16 cellular contexts compared by ENCODE assay signal in the genomic region with DNA sequence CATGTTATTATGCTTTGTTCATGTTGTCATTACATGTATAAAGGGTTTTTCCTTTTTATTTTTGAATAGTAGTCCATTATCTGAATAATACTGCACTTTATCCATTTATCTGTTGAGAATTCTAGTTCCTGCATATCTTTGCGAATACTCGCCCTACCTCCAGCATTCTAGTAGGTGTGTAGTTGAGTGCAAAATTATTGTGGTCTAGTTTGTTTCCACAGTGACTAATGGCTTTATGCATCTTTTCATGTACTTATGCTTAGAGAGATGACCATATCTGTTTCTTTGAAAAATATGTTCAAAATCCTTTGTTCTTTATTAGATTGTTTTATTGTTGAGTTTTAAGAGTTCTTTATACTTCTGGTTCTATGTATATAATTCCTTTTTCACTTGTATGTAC. TPM values are rescaled to one million over a fixed set of nuclear protein-coding genes. Genes with fewer than 3 reads are reported as not detected.
DNase-seq lines count a peak whose midpoint lies in the region; ATAC-seq and TF ChIP-seq lines count a peak whose summit lies in the region.
"Had no signal": no experiment of that assay in that cellular context is flagged by ENCODE, and none has a peak within 500 bp of the region (broad histone marks: within the 10 kb centered on the region; RNA-seq: fewer than 3 reads in every experiment).

No MANE protein-coding gene starts in this region.

- H3F3A ChIP-seq in GM23248 (ENCODE audit: insufficient read depth) = peaks cover 22% of the 10 kb centered on the region

- H3K9me3 ChIP-seq in CD4-positive, alpha-beta memory T cell (ENCODE audit: control insufficient read depth in 1 of 2, low read length in 2 of 2) = no peaks in the 10 kb centered on the region
- H3K9me3 ChIP-seq in GM23248 (ENCODE audit: low read depth) = no peaks in the 10 kb centered on the region
- no peaks in the 10 kb centered on the region for H3K9me3 ChIP-seq in CD8-positive, alpha-beta T cell (ENCODE audit: low read length)
- H3K9me3 ChIP-seq: SJSA1 had no signal

- H4K20me1 ChIP-seq in GM23248 (ENCODE audit: insufficient read depth) = no peaks in the 10 kb centered on the region

- peaks cover 30% of the 10 kb centered on the region for H3K79me2 ChIP-seq in GM23248 (ENCODE audit: insufficient read depth)

- peaks cover 49 to 66% of the 10 kb centered on the region in 2 donors for H3K36me3 Mint-ChIP-seq in CD4-positive, alpha-beta memory T cell
- H3K36me3 Mint-ChIP-seq in activated T-helper 2 cell treated with anti-CD3 and anti-CD28 coated beads, Interferon-gamma antibody, Interleukin-2, Interleukin-4, amounts not matched to agents 10 μg/mL and 5 μg/mL and 100 μg/mL, durations not matched to agents 14 hours and 24 hours and 36 hours (ENCODE audit: low read depth) = peaks cover 58% of the 10 kb centered on the region
- peaks cover 67% of the 10 kb centered on the region for H3K36me3 Mint-ChIP-seq in CD8-positive, alpha-beta T cell
- H3K36me3 Mint-ChIP-seq in glutamatergic neuron (ENCODE audit: unreplicated experiment) = peaks cover 10% of the 10 kb centered on the region

- no peak overlapping the region for H2AFZ ChIP-seq in GM23248

- no peaks in the 10 kb centered on the region for H3K27me3 ChIP-seq in CD4-positive, alpha-beta memory T cell (ENCODE audit: insufficient read depth, low read length)
- no peaks in the 10 kb centered on the region for H3K27me3 ChIP-seq in GM23248 (replicated peaks; ENCODE audit: insufficient read depth)
- no peaks in the 10 kb centered on the region for H3K27me3 ChIP-seq in foreskin keratinocyte
- H3K27me3 ChIP-seq in CD8-positive, alpha-beta T cell (ENCODE audit: insufficient read depth, low read length) = no peaks in the 10 kb centered on the region
- H3K27me3 ChIP-seq: SJSA1 had no signal

- no peak overlapping the region for H3K4me3 ChIP-seq in CD4-positive, alpha-beta memory T cell (ENCODE audit: low read length in 2 of 2)
- no peak overlapping the region for H3K4me3 ChIP-seq in GM23248
- H3K4me3 ChIP-seq in CD8-positive, alpha-beta T cell (ENCODE audit: low read depth, low read length) = no peak overlapping the region
- H3K4me3 ChIP-seq: K562, SJSA1 had no signal

- H3K9me3 Mint-ChIP-seq in CD4-positive, alpha-beta memory T cell = no peaks in the 10 kb centered on the region
- no peaks in the 10 kb centered on the region for H3K9me3 Mint-ChIP-seq in activated T-helper 2 cell treated with anti-CD3 and anti-CD28 coated beads, Interferon-gamma antibody, Interleukin-2, Interleukin-4, amounts not matched to agents 10 μg/mL and 5 μg/mL and 100 μg/mL, durations not matched to agents 14 hours and 24 hours and 36 hours
- H3K9me3 Mint-ChIP-seq in CD8-positive, alpha-beta T cell = no peaks in the 10 kb centered on the region
- peaks cover 1% of the 10 kb centered on the region for H3K9me3 Mint-ChIP-seq in glutamatergic neuron (ENCODE audit: unreplicated experiment)

- H3K9me2 ChIP-seq in GM23248 (ENCODE audit: insufficient read depth) = no peaks in the 10 kb centered on the region

- peaks cover 0 to 9% (median 3%) of the 10 kb centered on the region in 4 donors for H3K4me1 Mint-ChIP-seq in CD4-positive, alpha-beta memory T cell
- peaks cover 13% of the 10 kb centered on the region for H3K4me1 Mint-ChIP-seq in activated T-helper 2 cell treated with anti-CD3 and anti-CD28 coated beads, Interferon-gamma antibody, Interleukin-2, Interleukin-4, amounts not matched to agents 10 μg/mL and 5 μg/mL and 100 μg/mL, durations not matched to agents 14 hours and 24 hours and 36 hours (ENCODE audit: low read depth)
- H3K4me1 Mint-ChIP-seq in CD8-positive, alpha-beta T cell (ENCODE audit: low read depth) = peaks cover 4% of the 10 kb centered on the region
- no peaks in the 10 kb centered on the region for H3K4me1 Mint-ChIP-seq in glutamatergic neuron (ENCODE audit: low read depth, unreplicated experiment)

- TF ChIP-seq CTCF in foreskin keratinocyte (conservative IDR thresholded peaks at IDR 0.05) = no peak
- TF ChIP-seq CTCF in CD8-positive, alpha-beta T cell (IDR thresholded peaks at IDR 0.05) = no peak
- TF ChIP-seq CTCF in glutamatergic neuron (IDR thresholded peaks at IDR 0.05; ENCODE audit: partially characterized antibody, unreplicated experiment) = no peak

- no peak overlapping the region for H3K4me2 ChIP-seq in GM23248 (ENCODE audit: unreplicated experiment)

- H3K27me3 Mint-ChIP-seq in CD4-positive, alpha-beta memory T cell = no peaks in the 10 kb centered on the region
- no peaks in the 10 kb centered on the region for H3K27me3 Mint-ChIP-seq in activated T-helper 2 cell treated with anti-CD3 and anti-CD28 coated beads, Interferon-gamma antibody, Interleukin-2, Interleukin-4, amounts not matched to agents 10 μg/mL and 5 μg/mL and 100 μg/mL, durations not matched to agents 14 hours and 24 hours and 36 hours (ENCODE audit: low read depth)
- H3K27me3 Mint-ChIP-seq in CD8-positive, alpha-beta T cell (ENCODE audit: low read depth) = no peaks in the 10 kb centered on the region
- no peaks in the 10 kb centered on the region for H3K27me3 Mint-ChIP-seq in glutamatergic neuron (ENCODE audit: unreplicated experiment)

- H3K9ac ChIP-seq in GM23248 = no peak overlapping the region

- 88 to 90% methylated on average over 2 of the region's 2 CpGs for WGBS in GM23248 (ENCODE audit: low coverage in 1 of 2, low lambda C conversion rate in 2 of 2, missing lambda C conversion rate in 2 of 2), 2 experiments

- CTCF ChIA-PET in CD4-positive, alpha-beta memory T cell (lab: Charles Lee; ENCODE audit: partially characterized antibody) = no interaction called here
- CTCF ChIA-PET in CD8-positive, alpha-beta T cell (lab: Charles Lee) = no interaction called here

- peak; percentile 21 for ATAC-seq in foreskin keratinocyte
- no peak for ATAC-seq in CD8-positive, alpha-beta T cell
- ATAC-seq: K562 had no signal

- H3K4me1 ChIP-seq in CD4-positive, alpha-beta memory T cell (ENCODE audit: insufficient read depth, low read length) = no peaks in the 10 kb centered on the region
- H3K4me1 ChIP-seq in GM23248 (ENCODE audit: insufficient read depth) = peaks cover 17% of the 10 kb centered on the region
- H3K4me1 ChIP-seq in foreskin keratinocyte = no peaks in the 10 kb centered on the region
- no peaks in the 10 kb centered on the region for H3K4me1 ChIP-seq in CD8-positive, alpha-beta T cell (ENCODE audit: insufficient read depth, low read length)
- H3K4me1 ChIP-seq: SJSA1 had no signal

- H3K27ac Mint-ChIP-seq in CD4-positive, alpha-beta memory T cell = peak overlapping the region in 4 of 7 donors; percentile 20 to 82 (median 60)
- H3K27ac Mint-ChIP-seq in activated T-helper 2 cell treated with anti-CD3 and anti-CD28 coated beads, Interferon-gamma antibody, Interleukin-2, Interleukin-4, amounts not matched to agents 10 μg/mL and 5 μg/mL and 100 μg/mL, durations not matched to agents 14 hours and 24 hours and 36 hours = peak overlapping the region; percentile 28
- H3K27ac Mint-ChIP-seq in CD8-positive, alpha-beta T cell = no peak overlapping the region
- no peak overlapping the region for H3K27ac Mint-ChIP-seq in glutamatergic neuron (ENCODE audit: unreplicated experiment)

- POLR2A ChIA-PET in CD4-positive, alpha-beta memory T cell (lab: Charles Lee; ENCODE audit: partially characterized antibody) = no interaction called here
- POLR2A ChIA-PET in CD8-positive, alpha-beta T cell (lab: Charles Lee) = no interaction called here

- intact Hi-C loops in CD4-positive, alpha-beta memory T cell (cut with micrococcal nuclease) = no loop called here
- intact Hi-C loops in activated T-helper 2 cell treated with anti-CD3 and anti-CD28 coated beads, Interferon-gamma antibody, Interleukin-2, Interleukin-4, amounts not matched to agents 10 μg/mL and 5 μg/mL and 100 μg/mL, durations not matched to agents 14 hours and 24 hours and 36 hours (cut with micrococcal nuclease) = no loop called here
- intact Hi-C loops in CD8-positive, alpha-beta T cell (cut with DNase I, micrococcal nuclease) = no loop called here

- H3K27ac ChIP-seq in CD4-positive, alpha-beta memory T cell (ENCODE audit: low read depth, low read length) = no peak overlapping the region
- H3K27ac ChIP-seq in GM23248 (no peak overlapping the region), foreskin keratinocyte (no peak overlapping the region)
- H3K27ac ChIP-seq in CD8-positive, alpha-beta T cell (ENCODE audit: low read depth, low read length) = no peak overlapping the region
- H3K27ac ChIP-seq: SJSA1 had no signal

- no peak overlapping the region for H3K4me3 Mint-ChIP-seq in CD4-positive, alpha-beta memory T cell
- H3K4me3 Mint-ChIP-seq in activated T-helper 2 cell treated with anti-CD3 and anti-CD28 coated beads, Interferon-gamma antibody, Interleukin-2, Interleukin-4, amounts not matched to agents 10 μg/mL and 5 μg/mL and 100 μg/mL, durations not matched to agents 14 hours and 24 hours and 36 hours (ENCODE audit: low read depth) = no peak overlapping the region
- no peak overlapping the region for H3K4me3 Mint-ChIP-seq in CD8-positive, alpha-beta T cell
- no peak overlapping the region for H3K4me3 Mint-ChIP-seq in glutamatergic neuron (ENCODE audit: unreplicated experiment)

- H3K36me3 ChIP-seq in CD4-positive, alpha-beta memory T cell (ENCODE audit: insufficient read depth, low read length) = peaks cover 18% of the 10 kb centered on the region
- peaks cover 31% of the 10 kb centered on the region; the same call in 1 of the 2 replicates for H3K36me3 ChIP-seq in GM23248 (ENCODE audit: low read depth)
- peaks cover 28% of the 10 kb centered on the region for H3K36me3 ChIP-seq in CD8-positive, alpha-beta T cell (ENCODE audit: insufficient read depth, low read length)

- no peak for DNase-seq in CD4-positive, alpha-beta memory T cell
- peak; percentile 12 for DNase-seq in GM23248
- no peak for DNase-seq in activated T-helper 2 cell treated with anti-CD3 and anti-CD28 coated beads, Interferon-gamma antibody, Interleukin-2, Interleukin-4, amounts not matched to agents 10 μg/mL and 5 μg/mL and 100 μg/mL, durations not matched to agents 14 hours and 24 hours and 36 hours (ENCODE audit: low spot score)
- peak; percentile 27 to 48 for DNase-seq in foreskin keratinocyte
- no peak for DNase-seq in CD8-positive, alpha-beta T cell
- no peak for DNase-seq in glutamatergic neuron
- DNase-seq in cortex of kidney (lab: John Stamatoyannopoulos, UW) = no peak
- no peak for DNase-seq in NCI-H1105 (lab: John Stamatoyannopoulos, UW)
- DNase-seq: HCEC 1CT; NCI-H1436; NCI-H2029; NCI-H2171; NCI-H446 treated with DMSO at 0.1 percent for 48 hours; NK-92 treated with Interleukin-12 subunit alpha and Interleukin-12 subunit beta, amount 100 ng/mL, for 24 hours had no signal

- in situ Hi-C loops in GM23248 (cut with MboI) = no loop called here

RNA-seq across cellular contexts. Expression of gene EIF5B, which starts 48.8 kb away (rescaled TPM):
- total RNA-seq in CD4-positive, alpha-beta memory T cell = 10 to 100 TPM; 36.2 to 44.2 TPM
- 10 to 100 TPM in 1 of 2 donors, 1 to 10 TPM in 1; 1.8 to 16.7 TPM for polyA plus RNA-seq in CD4-positive, alpha-beta memory T cell
- total RNA-seq in GM23248 (2014; rRNA removed; shearing (Covaris generic)) = 6.7 and 19.5 TPM in 2 replicates
- polyA plus RNA-seq in GM23248 (2016; fragmentation: Nextera tagmentation; extraction: Ambion mirVana) = 27.0 and 27.7 TPM in 2 replicates
- total RNA-seq in activated T-helper 2 cell treated with anti-CD3 and anti-CD28 coated beads, Interferon-gamma antibody, Interleukin-2, Interleukin-4, amounts not matched to agents 10 μg/mL and 5 μg/mL and 100 μg/mL, durations not matched to agents 14 hours and 24 hours and 36 hours = 76.3 and 81.0 TPM in 2 replicates
- 49.5 and 57.5 TPM in 2 replicates for total RNA-seq in foreskin keratinocyte
- 73.4 and 85.0 TPM in 2 replicates for polyA plus RNA-seq in foreskin keratinocyte
- 10 to 100 TPM; 29.2 to 30.4 TPM for total RNA-seq in CD8-positive, alpha-beta T cell
- total RNA-seq in glutamatergic neuron (ENCODE audit: unreplicated experiment) = 57.4 TPM

RNA-seq across cellular contexts. Expression of gene TXNDC9, which starts 49.9 kb away (rescaled TPM):
- 10 to 100 TPM; 24.7 to 31.1 TPM for total RNA-seq in CD4-positive, alpha-beta memory T cell
- 10 to 100 TPM; 56.3 to 63.0 TPM for polyA plus RNA-seq in CD4-positive, alpha-beta memory T cell
- 63.4 and 75.1 TPM in 2 replicates for total RNA-seq in GM23248 (2014; rRNA removed; shearing (Covaris generic))
- polyA plus RNA-seq in GM23248 (2016; fragmentation: Nextera tagmentation; extraction: Ambion mirVana) (92.6 and 92.7 TPM in 2 replicates), foreskin keratinocyte (47.4 and 53.1 TPM in 2 replicates)
- 36.2 and 37.0 TPM in 2 replicates for total RNA-seq in activated T-helper 2 cell treated with anti-CD3 and anti-CD28 coated beads, Interferon-gamma antibody, Interleukin-2, Interleukin-4, amounts not matched to agents 10 μg/mL and 5 μg/mL and 100 μg/mL, durations not matched to agents 14 hours and 24 hours and 36 hours
- total RNA-seq in foreskin keratinocyte (64.3 and 66.7 TPM in 2 replicates), glutamatergic neuron (ENCODE audit: unreplicated experiment) (32.6 TPM)
- 10 to 100 TPM; 11.4 to 12.9 TPM for total RNA-seq in CD8-positive, alpha-beta T cell

Comparison
In these comparisons a context has a peak if more than half of its experiments do, and no peak if none do; other contexts are left out.
1. DNase-seq: peak in GM23248 (single experiment) and foreskin keratinocyte (2 of 2); none in CD4-positive, alpha-beta memory T cell (0 of 5), activated T-helper 2 cell treated with anti-CD3 and anti-CD28 coated beads, Interferon-gamma antibody, Interleukin-2, Interleukin-4, amounts not matched to agents 10 μg/mL and 5 μg/mL and 100 μg/mL, durations not matched to agents 14 hours and 24 hours and 36 hours (single experiment), CD8-positive, alpha-beta T cell (0 of 7), glutamatergic neuron (single experiment), cortex of kidney (single experiment) and NCI-H1105 (single experiment).
2. H3K27ac Mint-ChIP-seq: peak in CD4-positive, alpha-beta memory T cell (4 of 7) and activated T-helper 2 cell treated with anti-CD3 and anti-CD28 coated beads, Interferon-gamma antibody, Interleukin-2, Interleukin-4, amounts not matched to agents 10 μg/mL and 5 μg/mL and 100 μg/mL, durations not matched to agents 14 hours and 24 hours and 36 hours (single experiment); none in CD8-positive, alpha-beta T cell (single experiment) and glutamatergic neuron (single experiment).